Comparison of ENCODE assay signal across 8 cellular contexts in the genomic region with DNA sequence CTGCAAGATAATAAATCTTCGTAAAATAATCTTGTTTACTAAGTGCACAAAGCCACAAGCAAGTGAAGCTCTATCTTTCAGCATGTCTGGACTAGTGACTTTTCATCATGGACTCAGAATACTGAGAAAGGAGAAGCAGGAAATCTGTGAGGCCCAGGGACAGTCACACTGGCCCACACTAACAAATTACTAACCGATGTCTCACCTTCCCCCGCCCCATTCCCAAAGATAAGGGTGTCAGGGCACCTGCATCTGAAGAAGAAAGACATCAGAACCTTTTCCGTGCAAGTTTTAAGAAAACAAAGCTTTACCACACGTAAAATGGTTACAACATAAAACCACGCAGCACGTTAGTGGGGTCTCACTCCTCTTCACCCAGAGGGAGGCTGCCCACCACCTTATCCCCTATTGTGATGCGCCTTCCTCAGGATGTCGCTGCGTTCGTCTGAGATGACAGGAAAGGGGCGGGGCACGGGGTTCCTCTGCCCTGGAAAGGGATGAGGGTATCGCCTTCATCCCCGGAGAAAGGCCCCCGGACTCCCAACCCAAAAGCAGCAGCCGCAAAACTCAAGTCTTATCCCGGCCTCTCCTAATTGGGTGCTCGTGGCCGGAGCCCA. TPM values are rescaled to one million over a fixed set of nuclear protein-coding genes. Genes with fewer than 3 reads are reported as not detected.
A peak's percentile ranks its signal among the peaks of the same experiment; 100 is the strongest.
DNase-seq lines count a peak whose midpoint lies in the region; ATAC-seq and TF ChIP-seq lines count a peak whose summit lies in the region.

No MANE protein-coding gene starts in this region.

- H4K20me1 ChIP-seq in mammary epithelial cell (ENCODE audit: insufficient read depth, low read length) = no peaks in the 10 kb centered on the region

- in situ Hi-C loops in mammary epithelial cell (cut with MboI; ENCODE audit: low sequenced_read_pairs in 2 of 2) = no loop called here

- H3K79me2 ChIP-seq in mammary epithelial cell (ENCODE audit: insufficient read depth, low read length) = peaks cover 60% of the 10 kb centered on the region

- H3K9me3 ChIP-seq in mammary epithelial cell (replicated peaks; ENCODE audit: insufficient read depth, low read length) = no peaks in the 10 kb centered on the region

- H3K36me3 ChIP-seq in mammary epithelial cell (ENCODE audit: insufficient read depth, low read length) (no peaks in the 10 kb centered on the region), kidney epithelial cell (ENCODE audit: control insufficient read depth, insufficient read depth, low read length) (no peaks in the 10 kb centered on the region)

- BruUV-seq in mammary epithelial cell (replicated peaks; lab: Mats Ljungman, UMichigan) = no TSS peak

- no peaks in the 10 kb centered on the region for H3K27me3 ChIP-seq in mammary epithelial cell (ENCODE audit: insufficient read depth, low read length)
- no peaks in the 10 kb centered on the region for H3K27me3 ChIP-seq in kidney epithelial cell (ENCODE audit: control insufficient read depth, insufficient read depth, low read length)

- peak; percentile 26 for ATAC-seq in HG02623 (IDR thresholded peaks at IDR 0.05; ENCODE audit: unreplicated experiment)

- intact Hi-C loops in mammary epithelial cell (cut with micrococcal nuclease) = loop anchor here (2.0 to 5.0 kb wide), 5 partner anchors 22 to 210 kb away; a partner anchor contains a TSS

- peak overlapping the region; percentile 80 for H3K27ac ChIP-seq in mammary epithelial cell (ENCODE audit: insufficient read depth, low read depth, low read length)

- CTCF ChIA-PET in mammary epithelial cell (lab: Charles Lee; ENCODE audit: low non-redundant PET) = no interaction called here

- dilution Hi-C loops in mammary epithelial cell (cut with HindIII; ENCODE audit: low sequenced_read_pairs) = no loop called here

- 1% methylated on average over 11 of the region's 20 CpGs for WGBS in mammary epithelial cell (ENCODE audit: low coverage, missing lambda C conversion rate)

- DNase-seq in DMS 273 (lab: John Stamatoyannopoulos, UW; ENCODE audit: unreplicated experiment) (peak; percentile 60), DMS 273 treated with DMSO at 0.1 percent for 48 hours (lab: John Stamatoyannopoulos, UW) (no peak), NCI-H1092 (lab: John Stamatoyannopoulos, UW) (peak; percentile 41), UCSD-AML1 (lab: John Stamatoyannopoulos, UW; ENCODE audit: unreplicated experiment) (peak; percentile 71), mammary epithelial cell (peak; percentile 82), kidney epithelial cell (ENCODE audit: low read depth) (no peak)
- DNase-seq in stimulated activated CD4-positive, alpha-beta T cell treated with anti-CD3 and anti-CD28 coated beads, Interleukin-15, amount 100 ng/mL, for 48 hours (ENCODE audit: low read depth in 2 of 2) = peak; percentile 35 to 55

- TF ChIP-seq CTCF in mammary epithelial cell (conservative IDR thresholded peaks at IDR 0.05 in 1 of 2, IDR thresholded peaks at IDR 0.05 in 1 of 2; ENCODE audit: extremely low read depth in 1 of 2, insufficient read depth in 1 of 2, low read depth in 1 of 2, low read length in 2 of 2) (no peak), kidney epithelial cell (IDR thresholded peaks at IDR 0.05; ENCODE audit: insufficient read depth, low read length, poor library complexity, severe bottlenecking) (no peak)

- peak overlapping the region; percentile 97 for H2AFZ ChIP-seq in mammary epithelial cell (ENCODE audit: low read depth, low read length)

- peak overlapping the region; percentile 72 to 97 (median 84) for H3K4me3 ChIP-seq in mammary epithelial cell (replicated peaks in 1 of 3; ENCODE audit: insufficient read depth in 1 of 3, low read depth in 2 of 3, low read length in 3 of 3)
- H3K4me3 ChIP-seq in kidney epithelial cell (ENCODE audit: low read depth, low read length) = peak overlapping the region; percentile 97

- peaks cover 28% of the 10 kb centered on the region for H3K4me1 ChIP-seq in mammary epithelial cell (ENCODE audit: insufficient read depth, low read length)

- peak overlapping the region; percentile 93 for H3K4me2 ChIP-seq in mammary epithelial cell (ENCODE audit: insufficient read depth, low read depth, low read length)

- H3K9ac ChIP-seq in mammary epithelial cell (ENCODE audit: insufficient read depth, low read length) = peak overlapping the region; percentile 92

RNA-seq across cellular contexts. Expression of a gene that starts 0.6 kb away (rescaled TPM):
- total RNA-seq in mammary epithelial cell (10 to 100 TPM; 57.2 to 73.2 TPM), kidney epithelial cell (60.7 and 70.7 TPM in 2 replicates)
- 40.6 TPM for polyA plus RNA-seq in mammary epithelial cell
- polyA minus RNA-seq in mammary epithelial cell = 160 TPM

RNA-seq across cellular contexts. Expression of a gene that starts 33.4 kb away (rescaled TPM):
- total RNA-seq in mammary epithelial cell (not detected), kidney epithelial cell (not detected in 2 replicates)
- polyA plus RNA-seq in mammary epithelial cell = not detected
- polyA minus RNA-seq in mammary epithelial cell = not detected

Comparison
In these comparisons a context has a peak if more than half of its experiments do, and no peak if none do; other contexts are left out.
1. DNase-seq: peak in DMS 273 (single experiment), NCI-H1092 (single experiment), UCSD-AML1 (single experiment), mammary epithelial cell (single experiment) and stimulated activated CD4-positive, alpha-beta T cell treated with anti-CD3 and anti-CD28 coated beads, Interleukin-15, amount 100 ng/mL, for 48 hours (2 of 2); none in DMS 273 treated with DMSO at 0.1 percent for 48 hours (single experiment) and kidney epithelial cell (single experiment).